Comparison of ENCODE assay signal across 9 cellular contexts in the genomic region with DNA sequence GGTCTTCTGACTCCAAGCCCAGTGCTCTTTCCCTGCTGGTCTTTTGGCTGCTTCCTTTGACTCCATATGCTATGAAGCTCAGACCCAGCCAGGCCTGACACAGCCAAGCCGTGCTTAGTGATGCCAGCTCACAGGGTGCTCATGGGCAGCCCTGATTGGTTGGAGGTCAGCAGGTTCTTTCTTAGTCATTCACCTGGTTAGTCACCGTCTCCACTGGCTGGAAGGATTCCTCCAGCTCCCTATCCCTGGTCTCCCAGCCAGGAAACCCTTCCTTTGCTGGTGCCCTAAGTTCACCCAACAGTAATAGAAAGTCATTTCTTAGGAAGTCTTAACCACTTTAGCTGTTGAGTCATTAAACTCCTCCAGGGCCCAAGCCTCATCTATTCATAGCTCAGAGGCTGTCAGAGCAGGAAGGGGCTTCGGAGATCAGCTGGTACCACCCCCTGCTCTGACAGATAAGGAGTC. TPM values are rescaled to one million over a fixed set of nuclear protein-coding genes. Genes with fewer than 3 reads are reported as not detected.
A peak's percentile ranks its signal among the peaks of the same experiment; 100 is the strongest.
DNase-seq lines count a peak whose midpoint lies in the region; TF ChIP-seq lines count a peak whose summit lies in the region.
"Had no signal": no experiment of that assay in that cellular context is flagged by ENCODE, and none has a peak within 500 bp of the region (broad histone marks: within the 10 kb centered on the region; RNA-seq: fewer than 3 reads in every experiment).

No MANE protein-coding gene starts in this region.

- H3K27me3 ChIP-seq in neuronal stem cell (ENCODE audit: control insufficient read depth in 3 of 3, insufficient read depth in 3 of 3, low read depth in 1 of 3, low read length in 3 of 3): peaks cover 8 to 37% (median 35%) of the 10 kb centered on the region in 3 experiments
- H3K27me3 ChIP-seq: ovary had no signal

- H3K36me3 ChIP-seq in neuronal stem cell (replicated peaks in 1 of 2; ENCODE audit: control insufficient read depth in 2 of 2, insufficient read depth in 2 of 2, low read length in 2 of 2): no peaks in the 10 kb centered on the region
- H3K36me3 ChIP-seq: ovary had no signal

- H2BK15ac ChIP-seq in neuronal stem cell (ENCODE audit: low read length): no peak overlapping the region

- H3K23ac ChIP-seq in neuronal stem cell (ENCODE audit: low read depth, low read length, poor library complexity): no peak overlapping the region

- H3K14ac ChIP-seq in neuronal stem cell (ENCODE audit: low read length): no peak overlapping the region

- no peak overlapping the region for H2BK5ac ChIP-seq in neuronal stem cell (ENCODE audit: low read length)

- TF ChIP-seq CTCF in epithelial cell of esophagus (IDR thresholded peaks at IDR 0.05; ENCODE audit: insufficient read depth, low read depth, low read length, missing control alignments) (no peak), retinal pigment epithelial cell (conservative IDR thresholded peaks at IDR 0.05; ENCODE audit: low read depth, low read length) (no peak)

- H2AFZ ChIP-seq in neuronal stem cell (ENCODE audit: low read length): no peak overlapping the region

- H2AK5ac ChIP-seq in neuronal stem cell (ENCODE audit: low read depth, low read length): no peak overlapping the region

- H4K91ac ChIP-seq in neuronal stem cell (ENCODE audit: low read depth, low read length, poor library complexity): no peak overlapping the region

- H4K8ac ChIP-seq in neuronal stem cell (ENCODE audit: low read depth, low read length): no peak overlapping the region

- H3K79me1 ChIP-seq in neuronal stem cell (ENCODE audit: low read depth, low read length): no peaks in the 10 kb centered on the region

- no peak overlapping the region for H3K27ac ChIP-seq in neuronal stem cell (replicated peaks; ENCODE audit: low read length)
- H3K27ac ChIP-seq: ovary had no signal

- peaks cover 10 to 12% of the 10 kb centered on the region in 2 donors for H3K4me1 ChIP-seq in neuronal stem cell (ENCODE audit: control insufficient read depth in 2 of 2, insufficient read depth in 1 of 2, low read depth in 1 of 2, low read length in 2 of 2)

- H2BK12ac ChIP-seq in neuronal stem cell (ENCODE audit: low read length): no peak overlapping the region

- H3K9me3 ChIP-seq in neuronal stem cell (replicated peaks in 1 of 2; ENCODE audit: control insufficient read depth in 2 of 2, insufficient read depth in 1 of 2, low read depth in 1 of 2, low read length in 2 of 2): peaks cover 0 to 2% of the 10 kb centered on the region in 2 donors
- H3K9me3 ChIP-seq: ovary had no signal

- no peak overlapping the region for H3K4me2 ChIP-seq in neuronal stem cell (ENCODE audit: insufficient read depth, low read length, poor library complexity, severe bottlenecking)

- no CpG with 5 or more reads among the region's 3 CpGs for WGBS in neuronal stem cell (ENCODE audit: extremely low coverage in 2 of 2, insufficient read length in 2 of 2, insufficient replicate concordance in 1 of 2), 2 donors

- peak; percentile 20 for DNase-seq in activated CD4-positive, alpha-beta T cell treated with anti-CD3 and anti-CD28 coated beads for 48 hours
- DNase-seq in activated CD4-positive, alpha-beta T cell treated with anti-CD3 and anti-CD28 coated beads for 1 hour: no peak
- DNase-seq in NCI-H460 (ENCODE audit: extremely low read depth, low read depth) (peak; percentile 13), epithelial cell of esophagus (ENCODE audit: low read depth) (peak; percentile 99), retinal pigment epithelial cell (ENCODE audit: low read depth) (peak; percentile 94), mesenteric fat pad (ENCODE audit: low spot score) (no peak), NCI-H1092 treated with DMSO at 0.1 percent for 48 hours (lab: John Stamatoyannopoulos, UW) (no peak), neuronal stem cell (ENCODE audit: low spot score) (no peak)
- DNase-seq: ovary had no signal

- no peak overlapping the region for H3K9ac ChIP-seq in neuronal stem cell (ENCODE audit: low read depth, low read length, poor library complexity)

- no peak overlapping the region for H2BK120ac ChIP-seq in neuronal stem cell (ENCODE audit: low read depth, low read length)

- H3K4me3 ChIP-seq in epithelial cell of esophagus (ENCODE audit: low read length) (no peak overlapping the region), retinal pigment epithelial cell (ENCODE audit: low read length) (no peak overlapping the region), neuronal stem cell (ENCODE audit: low read length in 2 of 2) (no peak overlapping the region)
- H3K4me3 ChIP-seq: ovary had no signal

- no peak overlapping the region for H3K4ac ChIP-seq in neuronal stem cell (ENCODE audit: low read length)

- no peak overlapping the region for H3K18ac ChIP-seq in neuronal stem cell (ENCODE audit: low read length)

RNA-seq across cellular contexts. Expression of gene KCNK3, which starts 3.9 kb away (rescaled TPM):
- total RNA-seq in NCI-H460 (2014; rRNA removed; shearing (Covaris generic)): 0.87 and 1.2 TPM in 2 replicates
- 0.70 and 1.1 TPM in 2 replicates for polyA plus RNA-seq in NCI-H460 (2014; cell fraction: nucleus; rRNA removed)
- 1.9 TPM for total RNA-seq in mesenteric fat pad
- 0.03 TPM for polyA plus RNA-seq in neuronal stem cell (2013, experiment 1 of 2)
- 0.01 TPM for polyA plus RNA-seq in neuronal stem cell (2013, experiment 2 of 2)

RNA-seq across cellular contexts. Expression of gene CIB4, which starts 55.2 kb away (rescaled TPM):
- total RNA-seq in NCI-H460 (2014; rRNA removed; shearing (Covaris generic)): not detected in 2 replicates
- polyA plus RNA-seq in NCI-H460 (2014; cell fraction: nucleus; rRNA removed): not detected in 2 replicates
- not detected for total RNA-seq in mesenteric fat pad
- not detected for polyA plus RNA-seq in neuronal stem cell (2013, experiment 1 of 2)
- polyA plus RNA-seq in neuronal stem cell (2013, experiment 2 of 2): not detected
- total RNA-seq: ovary had no signal

Comparison
In these comparisons a context has a peak if more than half of its experiments do, and no peak if none do; other contexts are left out.
1. DNase-seq: peak in activated CD4-positive, alpha-beta T cell treated with anti-CD3 and anti-CD28 coated beads for 48 hours (single experiment), NCI-H460 (single experiment), epithelial cell of esophagus (single experiment) and retinal pigment epithelial cell (single experiment); none in activated CD4-positive, alpha-beta T cell treated with anti-CD3 and anti-CD28 coated beads for 1 hour (single experiment), mesenteric fat pad (single experiment), NCI-H1092 treated with DMSO at 0.1 percent for 48 hours (single experiment) and neuronal stem cell (single experiment).